ENCODE assay signal across 15 cellular contexts in genomic region chr6:31350973-31351733, GRCh38. TPM values are rescaled to one million over a fixed set of nuclear protein-coding genes. Genes with fewer than 3 reads are reported as not detected.
A peak's percentile ranks its signal among the peaks of the same experiment; 100 is the strongest.
DNase-seq lines count a peak whose midpoint lies in the region; ATAC-seq and TF ChIP-seq lines count a peak whose summit lies in the region.
"Had no signal": no experiment of that assay in that cellular context is flagged by ENCODE, and none has a peak within 500 bp of the region (broad histone marks: within the 10 kb centered on the region; RNA-seq: fewer than 3 reads in every experiment).

No MANE protein-coding gene starts in this region.

- peaks cover 71% of the 10 kb centered on the region for H3K4me1 ChIP-seq in OCI-LY7 (ENCODE audit: insufficient read depth, low read length, poor library complexity, severe bottlenecking)
- H3K4me1 ChIP-seq: HAP-1, uterus had no signal

- no peaks in the 10 kb centered on the region for H3K9me2 ChIP-seq in OCI-LY7 (ENCODE audit: insufficient read depth, low read length)

- H3K4me1 Mint-ChIP-seq in stimulated activated naive B cell treated with anti-CD40 and anti-IgM and Interleukin-4, amounts not matched to agents 10 μg/mL and 1 μg/mL and 100 μg/mL, for 72 hours, result peaks cover 44 to 55% of the 10 kb centered on the region in 2 donors

- H3K4me2 ChIP-seq in OCI-LY7 (ENCODE audit: low read length), result peak overlapping the region; percentile 69
- H3K4me2 ChIP-seq: KMS-11, PC-9 had no signal

- no peak overlapping the region for H2AFZ ChIP-seq in OCI-LY7 (ENCODE audit: low read length)
- H2AFZ ChIP-seq: PC-9 had no signal

- no TSS peak for BruUV-seq in OCI-LY7 (replicated peaks; lab: Mats Ljungman, UMichigan)

- H4K20me1 ChIP-seq in OCI-LY7 (ENCODE audit: insufficient read depth, low read length), result no peaks in the 10 kb centered on the region; the same call in 1 of the 2 replicates

- no peaks in the 10 kb centered on the region for H3K27me3 Mint-ChIP-seq in stimulated activated naive B cell treated with anti-CD40 and anti-IgM and Interleukin-4, amounts not matched to agents 10 μg/mL and 1 μg/mL and 100 μg/mL, for 72 hours

- peaks cover 17% of the 10 kb centered on the region for H3K79me2 ChIP-seq in OCI-LY7 (ENCODE audit: insufficient read depth, low read depth, low read length)

- H3K4me3 ChIP-seq in OCI-LY7 (ENCODE audit: low read depth, low read length, poor library complexity, severe bottlenecking), result peak overlapping the region; percentile 31
- H3K4me3 ChIP-seq: HAP-1, heart left ventricle, PC-9, SJSA1, uterus had no signal

- TF ChIP-seq CTCF in OCI-LY7 (conservative IDR thresholded peaks at IDR 0.05; ENCODE audit: low read length), result no peak

- ATAC-seq in stimulated activated naive B cell treated with anti-CD40 and anti-IgM and Interleukin-4, amounts not matched to agents 10 μg/mL and 1 μg/mL and 100 μg/mL, for 72 hours (replicated peaks), result peak; percentile 23 to 27
- ATAC-seq: heart left ventricle had no signal

- DNase-seq in activated gamma-delta T cell treated with Interleukin-2 at 50 U/mL for 16 hours (peak; percentile 11), activated gamma-delta T cell (lab: John Stamatoyannopoulos, UW) (no peak), OCI-LY7 (ENCODE audit: low spot score) (no peak), NCI-H82 (lab: John Stamatoyannopoulos, UW) (no peak), hypothalamus (lab: John Stamatoyannopoulos, UW) (no peak), NCI-H345 (lab: John Stamatoyannopoulos, UW) (no peak)
- peak; percentile 60 for DNase-seq in central memory CD4-positive, alpha-beta T cell
- DNase-seq in stimulated activated naive B cell treated with anti-CD40 and anti-IgM and Interleukin-4, amounts not matched to agents 10 μg/mL and 1 μg/mL and 100 μg/mL, for 72 hours, result no peak
- DNase-seq: heart left ventricle, NCI-H1092 treated with DMSO at 0.1 percent for 48 hours, PC-9, uterus had no signal

- H3K9me3 ChIP-seq in OCI-LY7 (ENCODE audit: low read length), result no peaks in the 10 kb centered on the region
- H3K9me3 ChIP-seq: HAP-1, heart left ventricle, SJSA1, uterus had no signal

- intact Hi-C loops in OCI-LY7 (cut with micrococcal nuclease; ENCODE audit: unreplicated experiment), result no loop called here

- no peaks in the 10 kb centered on the region for H3K9me3 Mint-ChIP-seq in stimulated activated naive B cell treated with anti-CD40 and anti-IgM and Interleukin-4, amounts not matched to agents 10 μg/mL and 1 μg/mL and 100 μg/mL, for 72 hours

- H3K27ac ChIP-seq in OCI-LY7 (ENCODE audit: low read depth, low read length, poor library complexity, severe bottlenecking), result no peak overlapping the region
- H3K27ac ChIP-seq: heart left ventricle, KMS-11, PC-9, SJSA1, uterus had no signal

- peak overlapping the region; percentile 53 for H3K27ac Mint-ChIP-seq in stimulated activated naive B cell treated with anti-CD40 and anti-IgM and Interleukin-4, amounts not matched to agents 10 μg/mL and 1 μg/mL and 100 μg/mL, for 72 hours

- CTCF ChIA-PET in OCI-LY7 (lab: Charles Lee; ENCODE audit: unreplicated experiment), result no interaction called here

- H3K36me3 ChIP-seq in OCI-LY7 (ENCODE audit: insufficient read depth, low read length), result peaks cover 37% of the 10 kb centered on the region
- H3K36me3 ChIP-seq: uterus had no signal

- peaks cover 41% of the 10 kb centered on the region in 2 donors for H3K36me3 Mint-ChIP-seq in stimulated activated naive B cell treated with anti-CD40 and anti-IgM and Interleukin-4, amounts not matched to agents 10 μg/mL and 1 μg/mL and 100 μg/mL, for 72 hours

- peak overlapping the region in 1 of 2 donors; percentile 22 for H3K4me3 Mint-ChIP-seq in stimulated activated naive B cell treated with anti-CD40 and anti-IgM and Interleukin-4, amounts not matched to agents 10 μg/mL and 1 μg/mL and 100 μg/mL, for 72 hours

- POLR2A ChIA-PET in OCI-LY7 (lab: Charles Lee), result no interaction called here

RNA-seq across cellular contexts. Expression of gene HLA-B, which starts 5.8 kb away (rescaled TPM):
- 223 and 258 TPM in 2 replicates for total RNA-seq in OCI-LY7 (2014; rRNA removed; shearing (Covaris generic))
- 238 and 309 TPM in 2 replicates for total RNA-seq in OCI-LY7 (2022)

RNA-seq across cellular contexts. Expression of gene MICA, which starts 52.2 kb away (rescaled TPM):
- total RNA-seq in OCI-LY7 (2014; rRNA removed; shearing (Covaris generic)), result 11.9 and 15.3 TPM in 2 replicates
- total RNA-seq in OCI-LY7 (2022), result 8.3 and 9.9 TPM in 2 replicates

Comparison
In these comparisons a context has a peak if more than half of its experiments do, and no peak if none do; other contexts are left out.
1. DNase-seq: peak in activated gamma-delta T cell treated with Interleukin-2 at 50 U/mL for 16 hours (single experiment) and central memory CD4-positive, alpha-beta T cell (single experiment); none in activated gamma-delta T cell (single experiment), OCI-LY7 (single experiment), stimulated activated naive B cell treated with anti-CD40 and anti-IgM and Interleukin-4, amounts not matched to agents 10 μg/mL and 1 μg/mL and 100 μg/mL, for 72 hours (single experiment), NCI-H82 (single experiment), hypothalamus (0 of 51) and NCI-H345 (single experiment).